Comparison of ENCODE assay signal across 21 cellular contexts in genomic region chr16:27922433-27922832, GRCh38.
"Had no signal": no experiment of that assay in that cellular context is flagged by ENCODE, and none has a peak within 500 bp of the region (broad histone marks: within the 10 kb centered on the region; RNA-seq: fewer than 3 reads in every experiment).

No MANE protein-coding gene starts in this region.

- H3K4me3 Mint-ChIP-seq: activated CD4-positive, alpha-beta memory T cell treated with anti-CD3 and anti-CD28 coated beads for 36 hours; activated CD4-positive, alpha-beta T cell treated with anti-CD3 and anti-CD28 coated beads for 36 hours; activated CD8-positive, alpha-beta memory T cell treated with anti-CD3 and anti-CD28 coated beads, Interleukin-2, amount 10 ng/mL, durations not matched to agents 7 days and 5 days; activated naive CD4-positive, alpha-beta T cell treated with anti-CD3 and anti-CD28 coated beads for 36 hours; activated naive CD8-positive, alpha-beta T cell treated with anti-CD3 and anti-CD28 coated beads, Interleukin-2, amount 50 U/mL, for 24 hours; mesothelial cell of epicardium; neural crest cell; stimulated activated naive CD8-positive, alpha-beta T cell treated with anti-CD3 and anti-CD28 coated beads, Interleukin-15, Interleukin-2, amounts not matched to agents 100 ng/mL and 50 ng/mL, for 24 hours had no signal

- H3K4me3 ChIP-seq: ascending aorta, esophagus squamous epithelium, lower lobe of right lung, ovary, sigmoid colon, spleen, suprapubic skin, upper lobe of right lung had no signal

- H3K27ac ChIP-seq: ascending aorta, esophagus squamous epithelium, lower lobe of right lung, ovary, sigmoid colon, spleen, suprapubic skin, upper lobe of right lung, WERI-Rb-1 had no signal

- H3K27ac Mint-ChIP-seq: activated CD4-positive, alpha-beta memory T cell treated with anti-CD3 and anti-CD28 coated beads for 36 hours; activated CD4-positive, alpha-beta T cell treated with anti-CD3 and anti-CD28 coated beads for 36 hours; activated CD8-positive, alpha-beta memory T cell treated with anti-CD3 and anti-CD28 coated beads, Interleukin-2, amount 10 ng/mL, durations not matched to agents 7 days and 5 days; activated naive CD4-positive, alpha-beta T cell treated with anti-CD3 and anti-CD28 coated beads for 36 hours; activated naive CD8-positive, alpha-beta T cell treated with anti-CD3 and anti-CD28 coated beads, Interleukin-2, amount 50 U/mL, for 24 hours; activated T-helper 2 cell treated with anti-CD3 and anti-CD28 coated beads, Interferon-gamma antibody, Interleukin-2, Interleukin-4, amounts not matched to agents 10 μg/mL and 5 μg/mL and 100 μg/mL, durations not matched to agents 14 hours and 24 hours and 36 hours; mesothelial cell of epicardium; stimulated activated naive CD8-positive, alpha-beta T cell treated with anti-CD3 and anti-CD28 coated beads, Interleukin-15, Interleukin-2, amounts not matched to agents 100 ng/mL and 50 ng/mL, for 24 hours had no signal

- H3K36me3 Mint-ChIP-seq: activated CD4-positive, alpha-beta memory T cell treated with anti-CD3 and anti-CD28 coated beads for 36 hours; activated CD8-positive, alpha-beta memory T cell treated with anti-CD3 and anti-CD28 coated beads, Interleukin-2, amount 10 ng/mL, durations not matched to agents 7 days and 5 days; mesothelial cell of epicardium had no signal

- H3K9me3 Mint-ChIP-seq: activated CD4-positive, alpha-beta memory T cell treated with anti-CD3 and anti-CD28 coated beads for 36 hours; activated naive CD4-positive, alpha-beta T cell treated with anti-CD3 and anti-CD28 coated beads for 36 hours; activated naive CD8-positive, alpha-beta T cell treated with anti-CD3 and anti-CD28 coated beads, Interleukin-2, amount 50 U/mL, for 24 hours; activated T-helper 2 cell treated with anti-CD3 and anti-CD28 coated beads, Interferon-gamma antibody, Interleukin-2, Interleukin-4, amounts not matched to agents 10 μg/mL and 5 μg/mL and 100 μg/mL, durations not matched to agents 14 hours and 24 hours and 36 hours; mesothelial cell of epicardium; neural crest cell; stimulated activated naive CD8-positive, alpha-beta T cell treated with anti-CD3 and anti-CD28 coated beads, Interleukin-15, Interleukin-2, amounts not matched to agents 100 ng/mL and 50 ng/mL, for 24 hours had no signal

- H3K4me1 Mint-ChIP-seq: activated CD4-positive, alpha-beta T cell treated with anti-CD3 and anti-CD28 coated beads for 36 hours; activated naive CD8-positive, alpha-beta T cell treated with anti-CD3 and anti-CD28 coated beads, Interleukin-2, amount 50 U/mL, for 24 hours had no signal

- ATAC-seq: activated CD4-positive, alpha-beta T cell treated with anti-CD3 and anti-CD28 coated beads for 36 hours; activated CD8-positive, alpha-beta memory T cell treated with anti-CD3 and anti-CD28 coated beads, Interleukin-2, amount 10 ng/mL, durations not matched to agents 7 days and 5 days; activated naive CD8-positive, alpha-beta T cell treated with anti-CD3 and anti-CD28 coated beads, Interleukin-2, amount 50 U/mL, for 24 hours; lower lobe of right lung; upper lobe of right lung had no signal

- H3K27me3 ChIP-seq: ascending aorta, ovary, upper lobe of right lung had no signal

- DNase-seq: activated CD4-positive, alpha-beta memory T cell treated with anti-CD3 and anti-CD28 coated beads for 36 hours; activated CD4-positive, alpha-beta T cell treated with anti-CD3 and anti-CD28 coated beads for 36 hours; activated CD8-positive, alpha-beta memory T cell treated with anti-CD3 and anti-CD28 coated beads, Interleukin-2, amount 10 ng/mL, durations not matched to agents 7 days and 5 days; activated naive CD4-positive, alpha-beta T cell treated with anti-CD3 and anti-CD28 coated beads for 36 hours; activated naive CD8-positive, alpha-beta T cell treated with anti-CD3 and anti-CD28 coated beads, Interleukin-2, amount 50 U/mL, for 24 hours; activated T-cell treated with anti-CD3 and anti-CD28 coated beads, Interleukin-2, amount 50 U/mL, for 1 hour; esophagus squamous epithelium; hypothalamus; kidney glomerular epithelial cell; lower lobe of right lung; ovary; sigmoid colon; upper lobe of right lung; WERI-Rb-1 had no signal

- H3K36me3 ChIP-seq: ascending aorta, esophagus squamous epithelium, lower lobe of right lung, ovary, sigmoid colon, spleen, suprapubic skin, upper lobe of right lung, WERI-Rb-1 had no signal

- H3K4me1 ChIP-seq: ascending aorta, lower lobe of right lung, sigmoid colon, spleen, upper lobe of right lung had no signal

- H3K9me3 ChIP-seq: ascending aorta, esophagus squamous epithelium, lower lobe of right lung, ovary, sigmoid colon, spleen, suprapubic skin, upper lobe of right lung had no signal
